1 cellular context compared by ENCODE assay signal in genomic region chr3:128222771-128223386, GRCh38.
TF ChIP-seq lines count a peak whose summit lies in the region.

No MANE protein-coding gene starts in this region.

TF ChIP-seq in IMR-90, 13 proteins besides CTCF, POLR2A, EP300 and RAD21 (continued from another document):
- no peak for TF ChIP-seq ELK1 (IDR thresholded peaks at IDR 0.05; ENCODE audit: borderline replicate concordance, low read depth, low read length)
TF ChIP-seq in IMR-90: peak in this region for 0.
